Comparison of ENCODE assay signal across 26 cellular contexts in the genomic region with DNA sequence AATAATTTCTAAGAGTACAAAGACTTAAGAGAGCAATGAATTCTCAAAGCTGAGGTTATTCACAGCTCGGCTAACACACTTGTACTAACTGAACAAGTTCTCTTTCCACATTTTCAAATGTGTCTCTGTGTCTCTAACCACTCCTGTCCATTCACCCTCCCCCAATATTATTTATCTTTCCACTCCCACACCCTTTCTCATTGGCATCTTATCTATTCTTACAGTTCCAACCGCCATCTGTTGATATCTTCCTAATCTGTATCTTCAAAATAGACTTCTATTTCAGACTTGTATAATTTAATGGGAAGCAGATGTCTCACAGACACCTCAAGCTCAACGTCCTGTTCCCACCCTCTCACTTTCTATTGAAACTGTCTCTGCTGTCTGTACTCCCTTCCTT.
"Had no signal": no experiment of that assay in that cellular context is flagged by ENCODE, and none has a peak within 500 bp of the region (broad histone marks: within the 10 kb centered on the region; RNA-seq: fewer than 3 reads in every experiment).

No MANE protein-coding gene starts in this region.

- DNase-seq: activated CD4-positive, alpha-beta T cell treated with anti-CD3 and anti-CD28 coated beads, Interleukin-2, amount 50 U/mL, for 1 hour; activated CD8-positive, alpha-beta T cell treated with anti-CD3 and anti-CD28 coated beads for 36 hours; activated naive CD4-positive, alpha-beta T cell; activated T-cell treated with anti-CD3 and anti-CD28 coated beads, Interleukin-2, amount 50 U/mL, for 4 hours; central memory CD4-positive, alpha-beta T cell; endodermal cell; foreskin melanocyte; glutamatergic neuron; left lung; lower lobe of right lung; mesenchymal stem cell; natural killer cell; occipital lobe; psoas muscle; sigmoid colon; small intestine; stimulated activated CD4-positive, alpha-beta T cell treated with anti-CD3 and anti-CD28 coated beads, Interleukin-1b, Interleukin-23, amount 100 ng/mL, for 48 hours; stimulated activated naive CD4-positive, alpha-beta T cell had no signal

- H3K27ac ChIP-seq: breast epithelium, esophagus muscularis mucosa, left lung, lower lobe of right lung, neural progenitor cell, parathyroid adenoma, psoas muscle, sigmoid colon, tibial nerve had no signal

- H2AFZ ChIP-seq: neural progenitor cell, parathyroid adenoma had no signal

- H3K4me2 ChIP-seq: neural progenitor cell had no signal

- H3K27me3 ChIP-seq: breast epithelium, esophagus muscularis mucosa, left lung, neural progenitor cell, sigmoid colon, tibial nerve had no signal

- H3K4me1 ChIP-seq: breast epithelium, esophagus muscularis mucosa, left lung, lower lobe of right lung, neural progenitor cell, parathyroid adenoma, psoas muscle, sigmoid colon, tibial nerve had no signal

- H3K36me3 ChIP-seq: breast epithelium, esophagus muscularis mucosa, left lung, lower lobe of right lung, neural progenitor cell, sigmoid colon, tibial nerve had no signal

- H3K9ac ChIP-seq: neural progenitor cell, parathyroid adenoma had no signal

- ATAC-seq: activated CD8-positive, alpha-beta T cell treated with anti-CD3 and anti-CD28 coated beads for 36 hours; activated naive CD4-positive, alpha-beta T cell treated with anti-CD3 and anti-CD28 coated beads, Interleukin-2, amount 50 U/mL, for 72 hours; activated T-cell treated with anti-CD3 and anti-CD28 coated beads, Interleukin-2, amount 50 U/mL, for 4 hours; activated T-helper 17 cell treated with anti-CD3 and anti-CD28 coated beads, Interleukin-2, amount 50 U/mL, for 72 hours; left lung; lower lobe of right lung; natural killer cell; psoas muscle; WTC11 had no signal

- H3K4me3 ChIP-seq: breast epithelium, esophagus muscularis mucosa, left lung, lower lobe of right lung, neural progenitor cell, psoas muscle, sigmoid colon, tibial nerve had no signal

- H3K9me3 ChIP-seq: breast epithelium, esophagus muscularis mucosa, left lung, lower lobe of right lung, psoas muscle, sigmoid colon, tibial nerve had no signal

- H3K79me2 ChIP-seq: parathyroid adenoma had no signal
